ENCODE assay signal across 8 cellular contexts in the genomic region with DNA sequence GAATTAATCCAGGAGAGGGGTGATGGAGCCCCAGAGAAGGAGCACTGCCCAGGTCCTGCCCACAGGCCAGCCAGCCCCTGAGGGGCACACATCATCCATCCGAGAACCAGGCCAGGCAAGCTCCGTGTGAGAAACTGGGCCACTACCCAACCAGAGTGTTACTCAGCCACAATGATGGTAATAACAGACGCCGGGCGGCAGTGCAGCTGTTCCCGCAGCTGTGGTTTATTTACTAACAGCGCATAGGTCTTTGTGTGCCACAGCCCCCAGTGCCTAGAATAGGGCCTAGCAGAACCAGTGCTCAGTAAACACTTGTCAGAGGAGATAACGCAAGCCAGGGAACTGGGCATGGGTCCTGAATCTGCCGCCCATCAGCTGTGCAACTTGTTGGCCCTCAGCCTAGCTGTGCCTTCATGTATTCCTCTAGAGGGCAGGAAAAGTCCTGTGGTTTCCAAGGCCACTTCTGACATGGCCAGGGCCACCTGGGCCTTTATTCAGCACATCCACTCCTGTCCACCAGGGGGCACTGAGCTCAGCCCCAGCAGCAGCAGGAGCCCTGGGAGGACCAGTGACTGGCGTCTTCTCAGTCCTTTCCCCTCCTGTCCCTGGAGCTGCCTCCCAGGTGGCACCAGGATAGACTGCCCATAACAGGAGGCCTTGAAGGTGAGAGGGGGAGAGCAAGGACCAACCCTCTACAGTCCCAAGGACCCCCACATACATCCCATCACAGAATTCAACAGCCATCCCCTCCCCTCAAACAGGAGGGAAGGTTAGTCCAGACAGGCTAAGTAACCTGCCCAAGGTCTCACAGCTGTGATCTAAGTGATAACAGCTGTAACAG. TPM values are rescaled to one million over a fixed set of nuclear protein-coding genes. Genes with fewer than 3 reads are reported as not detected.
A peak's percentile ranks its signal among the peaks of the same experiment; 100 is the strongest.
DNase-seq lines count a peak whose midpoint lies in the region; ATAC-seq, FAIRE-seq and TF ChIP-seq lines count a peak whose summit lies in the region.

No MANE protein-coding gene starts in this region.

- H3K4me1 ChIP-seq in Panc1 (ENCODE audit: control insufficient read depth, insufficient read depth, low read length) (peaks cover 22% of the 10 kb centered on the region), pancreas (peaks cover 15 to 42% (median 24%) of the 10 kb centered on the region in 3 donors)

- H3K4me3 ChIP-seq in Panc1 (ENCODE audit: low read depth in 2 of 2, low read length in 2 of 2): no peak overlapping the region
- H3K4me3 ChIP-seq in pancreas: no peak overlapping the region

- CTCF ChIA-PET in CD4-positive, alpha-beta T cell (lab: Charles Lee): interaction anchor here (0.7 to 1.8 kb wide), 21 partner anchors 8 to 196 kb away, joined by 3 to 8 read pairs (median 4); a partner anchor contains a TSS
- CTCF ChIA-PET in Panc1 (lab: Charles Lee): interaction anchor here (0.6 to 2.0 kb wide), 15 partner anchors 8 to 210 kb away, joined by 3 to 11 read pairs (median 4); a partner anchor contains a TSS

- H3K36me3 ChIP-seq in Panc1 (ENCODE audit: control insufficient read depth, insufficient read depth, low read length) (no peaks in the 10 kb centered on the region; the same call in none of the 2 replicates), pancreas (peaks cover 0 to 12% (median 7%) of the 10 kb centered on the region in 3 donors)

- H3K27me3 ChIP-seq in CD4-positive, alpha-beta T cell (ENCODE audit: control insufficient read depth, insufficient read depth, low read length): no peaks in the 10 kb centered on the region
- H3K27me3 ChIP-seq in Panc1 (ENCODE audit: control insufficient read depth, insufficient read depth, low read length): no peaks in the 10 kb centered on the region
- no peaks in the 10 kb centered on the region for H3K27me3 ChIP-seq in pancreas

- DNase-seq in CD4-positive, alpha-beta T cell: peak; percentile 54 to 71 (median 62)
- DNase-seq in HT-29 (ENCODE audit: low spot score) (peak; percentile 85), Panc1 (ENCODE audit: low read depth, low spot score) (peak; percentile 62), fibroblast of peridontal ligament (ENCODE audit: extremely low read depth) (peak; percentile 56), pancreas (peak in 4 of 6 donors; percentile 44 to 74 (median 62)), DMS153 treated with DMSO at 0.1 percent for 48 hours (lab: John Stamatoyannopoulos, UW; ENCODE audit: unreplicated experiment) (no peak)
- DNase-seq in activated T-cell treated with anti-CD3 and anti-CD28 coated beads, Interleukin-2, amount 50 U/mL, for 72 hours: peak; percentile 79 to 81

- no peak overlapping the region for H3K27ac ChIP-seq in CD4-positive, alpha-beta T cell (ENCODE audit: low read depth, low read length)
- no peak overlapping the region for H3K27ac ChIP-seq in Panc1 (ENCODE audit: low read length)
- peak overlapping the region in 2 of 4 donors; percentile 51 to 58 for H3K27ac ChIP-seq in pancreas

- H3K27me3 Mint-ChIP-seq in CD4-positive, alpha-beta T cell: peaks cover 6% of the 10 kb centered on the region
- no peaks in the 10 kb centered on the region for H3K27me3 Mint-ChIP-seq in activated T-cell treated with anti-CD3 and anti-CD28 coated beads, Interleukin-2, amount 50 U/mL, for 72 hours (ENCODE audit: low read depth)

- intact Hi-C loops in CD4-positive, alpha-beta T cell (cut with DNase I, micrococcal nuclease): loop anchor here (2.0 to 10.0 kb wide), 6 partner anchors 48 to 845 kb away; a partner anchor contains a TSS
- intact Hi-C loops in Panc1 (cut with micrococcal nuclease; ENCODE audit: unreplicated experiment) (loop anchor here (10.0 kb wide), 1 partner anchor 145 kb away; no protein-coding TSS in a partner anchor), pancreas (cut with DNase I) (loop anchor here in 2 of 3 donors (10.0 kb wide), 3 partner anchors 75 to 195 kb away; a partner anchor contains a TSS)

- peak; percentile 48 for ATAC-seq in CD4-positive, alpha-beta T cell (ENCODE audit: poor library complexity)
- ATAC-seq in Panc1: peak; percentile 70
- ATAC-seq in activated T-cell treated with anti-CD3 and anti-CD28 coated beads, Interleukin-2, amount 50 U/mL, for 72 hours (replicated peaks in 1 of 2): peak; percentile 14 to 21
- peak; percentile 11 to 33 (median 14) for ATAC-seq in pancreas
- ATAC-seq in HG03108 (IDR thresholded peaks at IDR 0.05; ENCODE audit: unreplicated experiment): no peak

- H3K27ac Mint-ChIP-seq in CD4-positive, alpha-beta T cell: peak overlapping the region; percentile 73
- H3K27ac Mint-ChIP-seq in activated T-cell treated with anti-CD3 and anti-CD28 coated beads, Interleukin-2, amount 50 U/mL, for 72 hours: peak overlapping the region; percentile 24

- peak overlapping the region; percentile 80 for H3K4me3 Mint-ChIP-seq in CD4-positive, alpha-beta T cell
- peak overlapping the region; percentile 80 to 92 for H3K4me3 Mint-ChIP-seq in activated T-cell treated with anti-CD3 and anti-CD28 coated beads, Interleukin-2, amount 50 U/mL, for 72 hours

- 55 to 62% methylated on average over 10 of the region's 10 CpGs for WGBS in pancreas, 2 donors

- in situ Hi-C loops in Panc1 (cut with HindIII; ENCODE audit: low pct_unique_long_range_greater_than_20kb, low sequenced_read_pairs): no loop called here

- no peak for FAIRE-seq in pancreas (lab: Jason Lieb, UNC)

- no peaks in the 10 kb centered on the region for H3K9me3 Mint-ChIP-seq in CD4-positive, alpha-beta T cell
- H3K9me3 Mint-ChIP-seq in activated T-cell treated with anti-CD3 and anti-CD28 coated beads, Interleukin-2, amount 50 U/mL, for 72 hours: no peaks in the 10 kb centered on the region

- no peaks in the 10 kb centered on the region for H3K9me3 ChIP-seq in CD4-positive, alpha-beta T cell (ENCODE audit: control insufficient read depth, low read length)
- H3K9me3 ChIP-seq in Panc1 (ENCODE audit: control insufficient read depth, insufficient read depth, low read depth, low read length) (no peaks in the 10 kb centered on the region), pancreas (no peaks in the 10 kb centered on the region)

- H3K36me3 Mint-ChIP-seq in CD4-positive, alpha-beta T cell (ENCODE audit: low read depth): peaks cover 27% of the 10 kb centered on the region
- peaks cover 10 to 18% of the 10 kb centered on the region in 2 donors for H3K36me3 Mint-ChIP-seq in activated T-cell treated with anti-CD3 and anti-CD28 coated beads, Interleukin-2, amount 50 U/mL, for 72 hours (ENCODE audit: insufficient read depth in 2 of 2)

- POLR2A ChIA-PET in CD4-positive, alpha-beta T cell (lab: Charles Lee): interaction anchor here (0.6 to 2.1 kb wide), 9 partner anchors 42 to 196 kb away, joined by 3 to 12 read pairs (median 3); a partner anchor contains a TSS
- POLR2A ChIA-PET in Panc1 (lab: Charles Lee): no interaction called here

- peaks cover 63% of the 10 kb centered on the region for H3K4me1 Mint-ChIP-seq in CD4-positive, alpha-beta T cell (ENCODE audit: low read depth)
- peaks cover 63% of the 10 kb centered on the region for H3K4me1 Mint-ChIP-seq in activated T-cell treated with anti-CD3 and anti-CD28 coated beads, Interleukin-2, amount 50 U/mL, for 72 hours (ENCODE audit: low read depth)

- peak; percentile 84 for TF ChIP-seq CTCF in CD4-positive, alpha-beta T cell (IDR thresholded peaks at IDR 0.05)
- TF ChIP-seq CTCF in Panc1 (IDR thresholded peaks at IDR 0.05) (peak; percentile 98), pancreas (IDR thresholded peaks at IDR 0.05) (peak; percentile 47 to 68 (median 56))

- no TSS peak for BruUV-seq in Panc1 (replicated peaks; lab: Mats Ljungman, UMichigan)

RNA-seq across cellular contexts. Expression of a gene that starts 2.1 kb away (rescaled TPM):
- total RNA-seq in CD4-positive, alpha-beta T cell: 1 to 10 TPM; 5.8 to 7.5 TPM
- 55.7 and 75.5 TPM in 2 replicates for total RNA-seq in HT-29 (2014; rRNA removed; shearing (Covaris generic))
- total RNA-seq in Panc1 (2021; ENCODE audit: unreplicated experiment): 12.0 TPM
- 8.1 TPM for polyA plus RNA-seq in Panc1 (2012; ENCODE audit: insufficient read length)
- total RNA-seq in activated T-cell treated with anti-CD3 and anti-CD28 coated beads, Interleukin-2, amount 50 U/mL, for 72 hours: 10 to 100 TPM; 44.2 to 61.1 TPM
- total RNA-seq in pancreas: 1 to 10 TPM; 3.0 to 7.1 (median 5.4) TPM
- 10 to 100 TPM; 34.2 to 55.0 TPM for polyA plus RNA-seq in pancreas

RNA-seq across cellular contexts. Expression of a gene that starts 6.0 kb away (rescaled TPM):
- total RNA-seq in CD4-positive, alpha-beta T cell: 10 to 100 TPM; 33.1 to 35.0 TPM
- total RNA-seq in HT-29 (2014; rRNA removed; shearing (Covaris generic)): 556 and 582 TPM in 2 replicates
- total RNA-seq in Panc1 (2021; ENCODE audit: unreplicated experiment): 275 TPM
- 354 TPM for polyA plus RNA-seq in Panc1 (2012; ENCODE audit: insufficient read length)
- total RNA-seq in activated T-cell treated with anti-CD3 and anti-CD28 coated beads, Interleukin-2, amount 50 U/mL, for 72 hours: 100 to 1,000 TPM; 118 to 128 TPM
- total RNA-seq in pancreas: 100 to 1,000 TPM in 4 of 6 donors, 10 to 100 TPM in 2; 77.8 to 153 (median 127) TPM
- polyA plus RNA-seq in pancreas: 100 to 1,000 TPM in 1 of 2 donors, 10 to 100 TPM in 1; 98.6 to 134 TPM

RNA-seq across cellular contexts. Expression of a gene that starts 6.1 kb away (rescaled TPM):
- 10 to 100 TPM; 17.0 to 18.0 TPM for total RNA-seq in CD4-positive, alpha-beta T cell
- 33.7 and 33.8 TPM in 2 replicates for total RNA-seq in HT-29 (2014; rRNA removed; shearing (Covaris generic))
- 37.2 TPM for total RNA-seq in Panc1 (2021; ENCODE audit: unreplicated experiment)
- 76.4 TPM for polyA plus RNA-seq in Panc1 (2012; ENCODE audit: insufficient read length)
- total RNA-seq in activated T-cell treated with anti-CD3 and anti-CD28 coated beads, Interleukin-2, amount 50 U/mL, for 72 hours: 10 to 100 TPM; 26.3 to 29.4 TPM
- total RNA-seq in pancreas: 10 to 100 TPM; 34.5 to 43.1 (median 37.7) TPM
- polyA plus RNA-seq in pancreas: 100 to 1,000 TPM; 125 to 160 TPM

RNA-seq across cellular contexts. Expression of a gene that starts 41.9 kb away (rescaled TPM):
- 10 to 100 TPM; 54.5 to 55.6 TPM for total RNA-seq in CD4-positive, alpha-beta T cell
- 234 and 262 TPM in 2 replicates for total RNA-seq in HT-29 (2014; rRNA removed; shearing (Covaris generic))
- total RNA-seq in Panc1 (2021; ENCODE audit: unreplicated experiment) (140 TPM), pancreas (100 to 1,000 TPM in 2 of 6 donors, 10 to 100 TPM in 4; 71.1 to 128 (median 92.6) TPM)
- polyA plus RNA-seq in Panc1 (2012; ENCODE audit: insufficient read length): 275 TPM
- 100 to 1,000 TPM; 115 to 124 TPM for total RNA-seq in activated T-cell treated with anti-CD3 and anti-CD28 coated beads, Interleukin-2, amount 50 U/mL, for 72 hours
- 100 to 1,000 TPM in 1 of 2 donors, 10 to 100 TPM in 1; 80.7 to 110 TPM for polyA plus RNA-seq in pancreas

RNA-seq across cellular contexts. Expression of a gene that starts 48.2 kb away (rescaled TPM):
- 10 to 100 TPM; 34.7 to 35.3 TPM for total RNA-seq in CD4-positive, alpha-beta T cell
- total RNA-seq in HT-29 (2014; rRNA removed; shearing (Covaris generic)): 48.9 and 58.3 TPM in 2 replicates
- total RNA-seq in Panc1 (2021; ENCODE audit: unreplicated experiment) (13.5 TPM), pancreas (10 to 100 TPM in 4 of 6 donors, 1 to 10 TPM in 2; 7.0 to 15.7 (median 11.3) TPM)
- 19.1 TPM for polyA plus RNA-seq in Panc1 (2012; ENCODE audit: insufficient read length)
- 10 to 100 TPM; 41.3 to 50.8 TPM for total RNA-seq in activated T-cell treated with anti-CD3 and anti-CD28 coated beads, Interleukin-2, amount 50 U/mL, for 72 hours
- 10 to 100 TPM; 24.7 to 30.9 TPM for polyA plus RNA-seq in pancreas
